1 cellular context compared by ENCODE assay signal in genomic region chr12:114708598-114708997, GRCh38. TPM values are rescaled to one million over a fixed set of nuclear protein-coding genes. Genes with fewer than 3 reads are reported as not detected.
"Had no signal": no experiment of that assay in that cellular context is flagged by ENCODE, and none has a peak within 500 bp of the region (broad histone marks: within the 10 kb centered on the region; RNA-seq: fewer than 3 reads in every experiment).

No MANE protein-coding gene starts in this region.

RNA-seq across cellular contexts. Expression of gene TBX3, which starts 24.6 kb away (rescaled TPM):
- polyA plus RNA-seq: immature natural killer cell had no signal
